In the genomic region with DNA sequence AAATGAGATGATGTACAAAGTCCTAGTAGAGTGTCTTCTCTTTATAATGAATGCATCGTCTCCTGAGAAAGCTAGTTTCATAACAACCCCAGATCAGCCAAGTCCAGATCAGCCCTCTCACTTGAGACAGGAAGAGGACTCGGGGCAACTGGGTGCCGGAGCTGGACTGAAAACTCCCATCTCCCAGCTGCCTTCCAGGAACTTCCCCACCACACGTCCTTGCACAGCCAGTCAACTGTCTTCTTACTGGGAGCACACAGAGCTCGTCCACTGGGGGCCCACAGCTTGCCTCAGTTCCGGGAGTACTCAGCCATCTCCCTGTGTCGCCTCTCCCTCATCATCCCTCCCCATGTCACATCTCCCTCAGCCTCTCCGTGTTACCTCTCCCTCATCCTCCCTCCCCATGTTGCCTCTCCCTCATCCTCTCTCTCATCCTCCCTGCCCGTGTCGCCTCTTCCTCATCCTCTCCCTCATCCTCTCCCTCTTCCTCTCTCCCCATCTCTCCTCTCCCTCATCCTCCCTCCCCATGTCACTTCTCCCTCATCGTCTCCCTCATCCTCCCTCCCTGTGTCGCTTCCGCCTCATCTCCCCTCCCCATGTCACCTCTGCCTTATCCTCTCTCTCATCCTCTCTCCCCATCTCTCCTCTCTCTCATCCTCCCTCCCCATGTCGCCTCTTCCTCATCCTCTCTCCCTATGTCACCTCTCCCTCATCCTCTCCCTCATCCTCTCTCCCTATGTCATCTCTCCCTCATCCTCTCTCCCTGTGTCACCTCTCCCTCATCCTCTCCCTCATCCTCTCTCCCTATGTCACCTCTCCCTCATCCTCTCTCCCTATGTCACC, we compare ENCODE assay signal across 35 cellular contexts. TPM values are rescaled to one million over a fixed set of nuclear protein-coding genes. Genes with fewer than 3 reads are reported as not detected.
A peak's percentile ranks its signal among the peaks of the same experiment; 100 is the strongest.
DNase-seq lines count a peak whose midpoint lies in the region; ATAC-seq, FAIRE-seq and TF ChIP-seq lines count a peak whose summit lies in the region.
"Had no signal": no experiment of that assay in that cellular context is flagged by ENCODE, and none has a peak within 500 bp of the region (broad histone marks: within the 10 kb centered on the region; RNA-seq: fewer than 3 reads in every experiment).

No MANE protein-coding gene starts in this region.

- H3K27me3 ChIP-seq in K562 (ENCODE audit: control insufficient read depth in 2 of 2, insufficient read depth in 2 of 2, low read length in 2 of 2), result peaks cover 22 to 27% of the 10 kb centered on the region in 2 experiments; a peak in 4 of 5 replicates
- no peaks in the 10 kb centered on the region for H3K27me3 ChIP-seq in upper lobe of right lung
- peaks cover 1% of the 10 kb centered on the region for H3K27me3 ChIP-seq in mammary epithelial cell (ENCODE audit: insufficient read depth, low read length)
- H3K27me3 ChIP-seq: thyroid gland had no signal

- H2AFZ ChIP-seq in K562 (ENCODE audit: low read depth, low read length), result no peak overlapping the region
- H2AFZ ChIP-seq in mammary epithelial cell (ENCODE audit: low read depth, low read length), result no peak overlapping the region

- DNase-seq in activated T-cell treated with anti-CD3 and anti-CD28 coated beads, Interleukin-2, amount 50 U/mL, for 72 hours, result no peak
- no peak for DNase-seq in activated T-cell treated with anti-CD3 and anti-CD28 coated beads, Interleukin-2, amount 50 U/mL, for 48 hours
- no peak for DNase-seq in K562 (ENCODE audit: extremely low read depth in 1 of 4, low spot score in 3 of 4)
- DNase-seq in upper lobe of right lung, result no peak
- no peak for DNase-seq in mammary epithelial cell
- DNase-seq in left cardiac atrium, result no peak
- DNase-seq: activated CD4-positive, alpha-beta T cell treated with anti-CD3 and anti-CD28 coated beads, Interleukin-2, amount 50 U/mL, for 4 hours; activated CD8-positive, alpha-beta memory T cell treated with anti-CD3 and anti-CD28 coated beads, Interleukin-2, amount 10 ng/mL, durations not matched to agents 7 days and 5 days; activated naive CD4-positive, alpha-beta T cell treated with Interleukin-2 at 50 U/mL for 16 hours; activated T-cell treated with anti-CD3 and anti-CD28 coated beads, Interleukin-2, amount 50 U/mL, for 4 hours; AML-193; caudate nucleus; CD8-positive, alpha-beta T cell; dermis blood vessel endothelial cell; endodermal cell; glutamatergic neuron; left ventricle myocardium inferior; naive B cell; NCI-H1092 treated with DMSO at 0.1 percent for 48 hours; NCI-H1694 treated with DMSO at 0.1 percent for 48 hours; NCI-H446; NCI-H748 treated with DMSO at 0.1 percent for 48 hours; nucleus accumbens; sigmoid colon; stimulated activated CD4-positive, alpha-beta T cell treated with anti-CD3 and anti-CD28 coated beads, Interleukin-12 subunit alpha, Interleukin-12 subunit beta, amount 100 ng/mL, for 4 hours; stimulated activated CD4-positive, alpha-beta T cell treated with anti-CD3 and anti-CD28 coated beads, Interleukin-2, amount 100 ng/mL, for 48 hours; T-helper 17 cell; thyroid gland had no signal

- no peak for TF ChIP-seq POLR2A in K562 (conservative IDR thresholded peaks at IDR 0.05)

- BruUV-seq in K562 (replicated peaks; lab: Mats Ljungman, UMichigan) (no TSS peak), mammary epithelial cell (replicated peaks; lab: Mats Ljungman, UMichigan) (no TSS peak)

- TF ChIP-seq EP300 in K562 (IDR thresholded peaks at IDR 0.05; ENCODE audit: low read length), result no peak

- in situ Hi-C loops in K562 (cut with MboI) (no loop called here), mammary epithelial cell (cut with MboI; ENCODE audit: low sequenced_read_pairs in 2 of 2) (no loop called here)

- intact Hi-C loops in K562 (cut with micrococcal nuclease), result no loop called here
- intact Hi-C loops in upper lobe of right lung (cut with DNase I), result no loop called here
- intact Hi-C loops in mammary epithelial cell (cut with micrococcal nuclease), result no loop called here
- intact Hi-C loops in left cardiac atrium (cut with DNase I), result no loop called here

- H3K27ac Mint-ChIP-seq in activated T-cell treated with anti-CD3 and anti-CD28 coated beads, Interleukin-2, amount 50 U/mL, for 72 hours, result peak overlapping the region; percentile 10
- H3K27ac Mint-ChIP-seq: activated CD8-positive, alpha-beta memory T cell treated with anti-CD3 and anti-CD28 coated beads, Interleukin-2, amount 10 ng/mL, durations not matched to agents 7 days and 5 days; CD8-positive, alpha-beta T cell; endodermal cell; T-helper 17 cell had no signal

- H3K9ac ChIP-seq in K562 (ENCODE audit: insufficient read depth in 1 of 2, low read depth in 2 of 2, low read length in 2 of 2) (0 out of 4 replicates have a peak overlapping the region, but pooled peaks of 1 of the 2 experiments have one; percentile 11), mammary epithelial cell (ENCODE audit: insufficient read depth, low read length) (no peak overlapping the region)

- H3K79me2 ChIP-seq in K562 (ENCODE audit: control insufficient read depth, insufficient read depth, low read length) (no peaks in the 10 kb centered on the region), mammary epithelial cell (ENCODE audit: insufficient read depth, low read length) (no peaks in the 10 kb centered on the region)

- H3K4me3 ChIP-seq in K562, result no peak overlapping the region
- H3K4me3 ChIP-seq in upper lobe of right lung, result no peak overlapping the region
- no peak overlapping the region for H3K4me3 ChIP-seq in mammary epithelial cell (replicated peaks in 1 of 3; ENCODE audit: insufficient read depth in 1 of 3, low read depth in 2 of 3, low read length in 3 of 3)
- H3K4me3 ChIP-seq: A549, left ventricle myocardium inferior, psoas muscle, sigmoid colon, thyroid gland had no signal

- H3K36me3 ChIP-seq in K562 (ENCODE audit: control insufficient read depth, insufficient read depth, low read length), result no peaks in the 10 kb centered on the region
- no peaks in the 10 kb centered on the region for H3K36me3 ChIP-seq in upper lobe of right lung
- no peaks in the 10 kb centered on the region for H3K36me3 ChIP-seq in mammary epithelial cell (ENCODE audit: insufficient read depth, low read length)
- H3K36me3 ChIP-seq: left ventricle myocardium inferior, sigmoid colon, thyroid gland had no signal

- H3K36me3 Mint-ChIP-seq in activated T-cell treated with anti-CD3 and anti-CD28 coated beads, Interleukin-2, amount 50 U/mL, for 72 hours (ENCODE audit: insufficient read depth in 2 of 2), result peaks cover 2 to 4% of the 10 kb centered on the region in 2 donors
- H3K36me3 Mint-ChIP-seq: activated CD8-positive, alpha-beta memory T cell treated with anti-CD3 and anti-CD28 coated beads, Interleukin-2, amount 10 ng/mL, durations not matched to agents 7 days and 5 days; CD8-positive, alpha-beta T cell had no signal

- no peaks in the 10 kb centered on the region for H3K4me1 Mint-ChIP-seq in activated T-cell treated with anti-CD3 and anti-CD28 coated beads, Interleukin-2, amount 50 U/mL, for 72 hours (ENCODE audit: low read depth)
- H3K4me1 Mint-ChIP-seq: activated CD8-positive, alpha-beta memory T cell treated with anti-CD3 and anti-CD28 coated beads, Interleukin-2, amount 10 ng/mL, durations not matched to agents 7 days and 5 days; T-helper 17 cell had no signal

- H3K4me2 ChIP-seq in K562 (ENCODE audit: insufficient read depth, low read length) (no peak overlapping the region), mammary epithelial cell (ENCODE audit: insufficient read depth, low read depth, low read length) (no peak overlapping the region)
- H3K4me2 ChIP-seq: A549 had no signal

- peaks cover 4% of the 10 kb centered on the region in 2 donors for H3K9me3 Mint-ChIP-seq in activated T-cell treated with anti-CD3 and anti-CD28 coated beads, Interleukin-2, amount 50 U/mL, for 72 hours
- H3K9me3 Mint-ChIP-seq: CD8-positive, alpha-beta T cell; endodermal cell had no signal

- no peak for TF ChIP-seq RAD21 in K562 (CRISPR knock-in tag; conservative IDR thresholded peaks at IDR 0.05 in 1 of 2, IDR thresholded peaks at IDR 0.05 in 1 of 2)

- no peak for FAIRE-seq in K562 (lab: Jason Lieb, UNC)
- FAIRE-seq: A549, islet of Langerhans, TTC549 had no signal

- dilution Hi-C loops in mammary epithelial cell (cut with HindIII; ENCODE audit: low sequenced_read_pairs), result no loop called here

- H3K27me3 Mint-ChIP-seq in activated T-cell treated with anti-CD3 and anti-CD28 coated beads, Interleukin-2, amount 50 U/mL, for 72 hours (ENCODE audit: low read depth), result peaks cover 39% of the 10 kb centered on the region

- H3K27ac ChIP-seq in K562 (ENCODE audit: extremely low read depth, low read depth, low read length) (no peak overlapping the region), upper lobe of right lung (no peak overlapping the region), mammary epithelial cell (ENCODE audit: insufficient read depth, low read depth, low read length) (no peak overlapping the region)
- H3K27ac ChIP-seq: A549, left ventricle myocardium inferior, psoas muscle, RWPE1, sigmoid colon, thyroid gland had no signal

- 4% methylated on average over 13 of the region's 14 CpGs for WGBS in K562 (ENCODE audit: insufficient coverage, low coverage, missing lambda C conversion rate)
- 71% methylated on average over 7 of the region's 14 CpGs for whole genome bisulfite sequencing in mammary epithelial cell (ENCODE audit: low coverage, missing lambda C conversion rate)

- no peaks in the 10 kb centered on the region for H4K20me1 ChIP-seq in K562 (replicated peaks; ENCODE audit: control insufficient read depth, insufficient read depth, low read length)
- no peaks in the 10 kb centered on the region for H4K20me1 ChIP-seq in mammary epithelial cell (ENCODE audit: insufficient read depth, low read length)

- ATAC-seq in activated T-cell treated with anti-CD3 and anti-CD28 coated beads, Interleukin-2, amount 50 U/mL, for 72 hours (replicated peaks in 1 of 2), result no peak
- peak; percentile 30; the same call in 2 of the 3 replicates for ATAC-seq in K562
- ATAC-seq in upper lobe of right lung, result peak; percentile 56
- no peak for ATAC-seq in left cardiac atrium
- ATAC-seq: activated CD4-positive, CD25-positive, alpha-beta regulatory T cell treated with anti-CD3 and anti-CD28 coated beads, Interleukin-2, amount 50 U/mL, for 24 hours; activated CD8-positive, alpha-beta memory T cell treated with anti-CD3 and anti-CD28 coated beads, Interleukin-2, amount 10 ng/mL, durations not matched to agents 7 days and 5 days; activated T-cell treated with anti-CD3 and anti-CD28 coated beads, Interleukin-2, amount 50 U/mL, for 4 hours; CD8-positive, alpha-beta T cell; psoas muscle; T-helper 17 cell had no signal

- POLR2A ChIA-PET in K562 (lab: Yijun Ruan, JAX), result no interaction called here

- no peak overlapping the region for H3K4me3 Mint-ChIP-seq in activated T-cell treated with anti-CD3 and anti-CD28 coated beads, Interleukin-2, amount 50 U/mL, for 72 hours
- H3K4me3 Mint-ChIP-seq: activated CD8-positive, alpha-beta memory T cell treated with anti-CD3 and anti-CD28 coated beads, Interleukin-2, amount 10 ng/mL, durations not matched to agents 7 days and 5 days; activated T-cell treated with anti-CD3 and anti-CD28 coated beads, Interleukin-2, amount 50 U/mL, for 4 hours; CD8-positive, alpha-beta T cell; endodermal cell; naive B cell; T-helper 17 cell had no signal

- TF ChIP-seq CTCF in K562 (IDR thresholded peaks at IDR 0.05 in 2 of 3, conservative IDR thresholded peaks at IDR 0.05 in 1 of 3; ENCODE audit: insufficient read depth in 2 of 3, low read depth in 1 of 3, low read length in 3 of 3), result no peak
- TF ChIP-seq CTCF in upper lobe of right lung (IDR thresholded peaks at IDR 0.05), result no peak
- no peak for TF ChIP-seq CTCF in mammary epithelial cell (conservative IDR thresholded peaks at IDR 0.05 in 1 of 2, IDR thresholded peaks at IDR 0.05 in 1 of 2; ENCODE audit: extremely low read depth in 1 of 2, insufficient read depth in 1 of 2, low read depth in 1 of 2, low read length in 2 of 2)

- H3K9me3 ChIP-seq in K562 (replicated peaks; ENCODE audit: control insufficient read depth, insufficient read depth, low read depth, low read length) (0 out of 2 replicates have a peak, but pooled peaks cover 2% of the 10 kb centered on the region), upper lobe of right lung (no peaks in the 10 kb centered on the region), mammary epithelial cell (replicated peaks; ENCODE audit: insufficient read depth, low read length) (no peaks in the 10 kb centered on the region)
- H3K9me3 ChIP-seq: left ventricle myocardium inferior, psoas muscle, sigmoid colon, thyroid gland had no signal

- H3K9me1 ChIP-seq in K562 (ENCODE audit: control insufficient read depth, insufficient read depth, low read length), result no peaks in the 10 kb centered on the region

- CTCF ChIA-PET in K562 (lab: Yijun Ruan, JAX; ENCODE audit: low intra/inter-chr PET ratio), result no interaction called here
- CTCF ChIA-PET in mammary epithelial cell (lab: Charles Lee; ENCODE audit: low non-redundant PET), result no interaction called here

- H3K4me1 ChIP-seq in K562 (replicated peaks in 1 of 2; ENCODE audit: control insufficient read depth in 2 of 2, insufficient read depth in 2 of 2, low read length in 2 of 2) (peaks cover 0 to 19% of the 10 kb centered on the region in 2 experiments; a peak in 2 of 5 replicates), upper lobe of right lung (peaks cover 20% of the 10 kb centered on the region), mammary epithelial cell (ENCODE audit: insufficient read depth, low read length) (no peaks in the 10 kb centered on the region)
- H3K4me1 ChIP-seq: A549, left ventricle myocardium inferior, psoas muscle, sigmoid colon had no signal

RNA-seq across cellular contexts. Expression of a gene that starts 22.4 kb away (rescaled TPM):
- total RNA-seq in activated T-cell treated with anti-CD3 and anti-CD28 coated beads, Interleukin-2, amount 50 U/mL, for 72 hours, result not detected
- not detected in 2 replicates for total RNA-seq in K562 (2011; cell fraction: chromatin; rRNA removed; ENCODE audit: low replicate concordance)
- not detected in 2 replicates for total RNA-seq in K562 (2011; cell fraction: nucleolus; rRNA removed)
- not detected in 2 replicates for total RNA-seq in K562 (2011; cell fraction: nucleoplasm; rRNA removed)
- total RNA-seq in K562 (2014; rRNA removed), result not detected in 2 replicates
- total RNA-seq in K562 (2014; rRNA removed; fragmentation: Illumina TruSeq; extraction: Trizol), result not detected in 2 replicates
- not detected in 2 replicates for total RNA-seq in K562 (2015; rRNA removed; fragmentation: Illumina TruSeq; extraction: Trizol)
- not detected in 2 replicates for total RNA-seq in K562 (2021)
- polyA plus RNA-seq in K562 (2011; rRNA removed), result not detected in 2 replicates
- polyA plus RNA-seq in K562 (2011; cell fraction: cytosol; rRNA removed), result not detected in 2 replicates
- not detected in 2 replicates for polyA plus RNA-seq in K562 (2011; cell fraction: nucleus; rRNA removed)
- polyA plus RNA-seq in K562 (2012), result not detected in 2 replicates
- not detected in 2 replicates for polyA plus RNA-seq in K562 (2014; fragmentation: Illumina TruSeq; extraction: Trizol)
- not detected for polyA plus RNA-seq in K562 (2014; fragmentation: Nextera tagmentation; extraction: Ambion mirVana)
- not detected in 2 replicates for polyA plus RNA-seq in K562 (2014; rRNA removed)
- polyA minus RNA-seq in K562 (2011; rRNA and poly(A)+ RNA removed), result not detected in 2 replicates
- not detected in 2 replicates for polyA minus RNA-seq in K562 (2011; cell fraction: cytosol; rRNA and poly(A)+ RNA removed)
- not detected in 2 replicates for polyA minus RNA-seq in K562 (2011; cell fraction: nucleus; rRNA and poly(A)+ RNA removed)
- total RNA-seq in upper lobe of right lung, result not detected
- not detected for total RNA-seq in mammary epithelial cell
- not detected for polyA plus RNA-seq in mammary epithelial cell
- not detected for polyA minus RNA-seq in mammary epithelial cell
- total RNA-seq in left cardiac atrium, result not detected
- total RNA-seq: activated CD8-positive, alpha-beta memory T cell treated with anti-CD3 and anti-CD28 coated beads, Interleukin-2, amount 10 ng/mL, durations not matched to agents 7 days and 5 days; activated T-cell treated with anti-CD3 and anti-CD28 coated beads, Interleukin-2, amount 50 U/mL, for 4 hours; CD8-positive, alpha-beta T cell; Daoy; dermis blood vessel endothelial cell; left ventricle myocardium inferior; psoas muscle; sigmoid colon; T-helper 17 cell had no signal
- polyA plus RNA-seq: A549, psoas muscle had no signal

RNA-seq across cellular contexts. Expression of a gene that starts 23.9 kb away (rescaled TPM):
- 1 to 10 TPM in 1 of 2 donors, under 1 TPM in 1; 0.58 to 2.5 TPM for total RNA-seq in activated T-cell treated with anti-CD3 and anti-CD28 coated beads, Interleukin-2, amount 50 U/mL, for 72 hours
- total RNA-seq in K562 (2011; cell fraction: chromatin; rRNA removed; ENCODE audit: low replicate concordance), result 7.6 and 13.1 TPM in 2 replicates
- 8.2 and 9.7 TPM in 2 replicates for total RNA-seq in K562 (2011; cell fraction: nucleolus; rRNA removed)
- 6.2 and 6.5 TPM in 2 replicates for total RNA-seq in K562 (2011; cell fraction: nucleoplasm; rRNA removed)
- total RNA-seq in K562 (2014; rRNA removed) (0.61 and 2.5 TPM in 2 replicates), K562 (2014; rRNA removed; fragmentation: Illumina TruSeq; extraction: Trizol) (0.18 and 0.29 TPM in 2 replicates), K562 (2015; rRNA removed; fragmentation: Illumina TruSeq; extraction: Trizol) (0.34 and 0.54 TPM in 2 replicates), K562 (2021) (1.6 and 1.8 TPM in 2 replicates), upper lobe of right lung (64.1 TPM), mammary epithelial cell (1 to 10 TPM in 1 of 2 donors, not detected in 1; 3.0 TPM), left cardiac atrium (1 to 10 TPM; 4.3 to 7.0 TPM)
- polyA plus RNA-seq in K562 (2011; rRNA removed) (0.22 and 0.29 TPM in 2 replicates), K562 (2014; fragmentation: Illumina TruSeq; extraction: Trizol) (0.39 and 0.53 TPM in 2 replicates), K562 (2014; fragmentation: Nextera tagmentation; extraction: Ambion mirVana) (under 1 TPM in 1 of 2 experiments, not detected in 1; 0.07 TPM), K562 (2014; rRNA removed) (0.71 and 1.7 TPM in 2 replicates), mammary epithelial cell (0.19 TPM)
- polyA plus RNA-seq in K562 (2011; cell fraction: cytosol; rRNA removed), result 0.63 and 1.3 TPM in 2 replicates
- 0.95 and 3.8 TPM in 2 replicates for polyA plus RNA-seq in K562 (2011; cell fraction: nucleus; rRNA removed)
- 1.7 and 2.6 TPM in 2 replicates for polyA plus RNA-seq in K562 (2012)
- polyA minus RNA-seq in K562 (2011; rRNA and poly(A)+ RNA removed), result 0.21 and 0.95 TPM in 2 replicates
- polyA minus RNA-seq in K562 (2011; cell fraction: cytosol; rRNA and poly(A)+ RNA removed), result 1.2 TPM in 2 replicates
- 1.7 and 3.2 TPM in 2 replicates for polyA minus RNA-seq in K562 (2011; cell fraction: nucleus; rRNA and poly(A)+ RNA removed)
- not detected for polyA minus RNA-seq in mammary epithelial cell

RNA-seq across cellular contexts. Expression of a gene that starts 49.5 kb away (rescaled TPM):
- 100 to 1,000 TPM; 124 to 126 TPM for total RNA-seq in activated T-cell treated with anti-CD3 and anti-CD28 coated beads, Interleukin-2, amount 50 U/mL, for 72 hours
- total RNA-seq in K562 (2011; cell fraction: chromatin; rRNA removed; ENCODE audit: low replicate concordance), result 38.0 and 39.5 TPM in 2 replicates
- 28.7 and 30.0 TPM in 2 replicates for total RNA-seq in K562 (2011; cell fraction: nucleolus; rRNA removed)
- total RNA-seq in K562 (2011; cell fraction: nucleoplasm; rRNA removed), result 37.9 and 48.6 TPM in 2 replicates
- total RNA-seq in K562 (2014; rRNA removed), result 30.8 and 40.8 TPM in 2 replicates
- total RNA-seq in K562 (2014; rRNA removed; fragmentation: Illumina TruSeq; extraction: Trizol), result 40.8 and 41.8 TPM in 2 replicates
- total RNA-seq in K562 (2015; rRNA removed; fragmentation: Illumina TruSeq; extraction: Trizol), result 40.2 and 41.8 TPM in 2 replicates
- total RNA-seq in K562 (2021), result 117 and 123 TPM in 2 replicates
- 55.5 and 99.8 TPM in 2 replicates for polyA plus RNA-seq in K562 (2011; rRNA removed)
- 70.8 and 74.0 TPM in 2 replicates for polyA plus RNA-seq in K562 (2011; cell fraction: cytosol; rRNA removed)
- polyA plus RNA-seq in K562 (2011; cell fraction: nucleus; rRNA removed), result 36.3 and 49.3 TPM in 2 replicates
- polyA plus RNA-seq in K562 (2012), result 80.2 and 92.9 TPM in 2 replicates
- polyA plus RNA-seq in K562 (2014; fragmentation: Illumina TruSeq; extraction: Trizol), result 76.8 and 82.1 TPM in 2 replicates
- 10 to 100 TPM; 35.9 to 38.0 TPM for polyA plus RNA-seq in K562 (2014; fragmentation: Nextera tagmentation; extraction: Ambion mirVana)
- 39.1 and 47.7 TPM in 2 replicates for polyA plus RNA-seq in K562 (2014; rRNA removed)
- 86.0 and 117 TPM in 2 replicates for polyA minus RNA-seq in K562 (2011; rRNA and poly(A)+ RNA removed)
- polyA minus RNA-seq in K562 (2011; cell fraction: cytosol; rRNA and poly(A)+ RNA removed), result 67.3 and 99.9 TPM in 2 replicates
- polyA minus RNA-seq in K562 (2011; cell fraction: nucleus; rRNA and poly(A)+ RNA removed), result 11.7 and 18.8 TPM in 2 replicates
- 79.9 TPM for total RNA-seq in upper lobe of right lung
- 10 to 100 TPM; 47.5 to 71.3 TPM for total RNA-seq in mammary epithelial cell
- 64.9 TPM for polyA plus RNA-seq in mammary epithelial cell
- 93.3 TPM for polyA minus RNA-seq in mammary epithelial cell
- total RNA-seq in left cardiac atrium, result 10 to 100 TPM; 43.5 to 49.5 TPM

RNA-seq across cellular contexts. Expression of a gene that starts 54.7 kb away (rescaled TPM):
- total RNA-seq in activated T-cell treated with anti-CD3 and anti-CD28 coated beads, Interleukin-2, amount 50 U/mL, for 72 hours, result 10 to 100 TPM in 1 of 2 donors, 1 to 10 TPM in 1; 4.7 to 10.2 TPM
- 16.5 and 48.0 TPM in 2 replicates for total RNA-seq in K562 (2011; cell fraction: chromatin; rRNA removed; ENCODE audit: low replicate concordance)
- total RNA-seq in K562 (2011; cell fraction: nucleolus; rRNA removed), result 47.9 and 50.5 TPM in 2 replicates
- 29.9 and 34.5 TPM in 2 replicates for total RNA-seq in K562 (2011; cell fraction: nucleoplasm; rRNA removed)
- total RNA-seq in K562 (2014; rRNA removed) (21.0 and 25.8 TPM in 2 replicates), K562 (2014; rRNA removed; fragmentation: Illumina TruSeq; extraction: Trizol) (11.9 and 12.8 TPM in 2 replicates), K562 (2015; rRNA removed; fragmentation: Illumina TruSeq; extraction: Trizol) (15.8 and 17.4 TPM in 2 replicates), K562 (2021) (26.3 and 30.8 TPM in 2 replicates), upper lobe of right lung (55.5 TPM), mammary epithelial cell (10 to 100 TPM; 26.6 to 35.8 TPM), left cardiac atrium (10 to 100 TPM; 17.3 to 21.7 TPM)
- polyA plus RNA-seq in K562 (2011; rRNA removed) (15.0 and 16.5 TPM in 2 replicates), K562 (2014; fragmentation: Illumina TruSeq; extraction: Trizol) (21.6 and 25.2 TPM in 2 replicates), K562 (2014; fragmentation: Nextera tagmentation; extraction: Ambion mirVana) (1 to 10 TPM; 4.0 to 4.9 TPM), K562 (2014; rRNA removed) (27.9 and 31.3 TPM in 2 replicates), mammary epithelial cell (26.5 TPM)
- polyA plus RNA-seq in K562 (2011; cell fraction: cytosol; rRNA removed), result 16.0 and 38.6 TPM in 2 replicates
- polyA plus RNA-seq in K562 (2011; cell fraction: nucleus; rRNA removed), result 19.6 and 33.1 TPM in 2 replicates
- polyA plus RNA-seq in K562 (2012), result 26.4 and 40.7 TPM in 2 replicates
- polyA minus RNA-seq in K562 (2011; rRNA and poly(A)+ RNA removed), result 7.6 and 10.9 TPM in 2 replicates
- 16.5 and 26.0 TPM in 2 replicates for polyA minus RNA-seq in K562 (2011; cell fraction: cytosol; rRNA and poly(A)+ RNA removed)
- 15.5 and 21.2 TPM in 2 replicates for polyA minus RNA-seq in K562 (2011; cell fraction: nucleus; rRNA and poly(A)+ RNA removed)
- 59.4 TPM for polyA minus RNA-seq in mammary epithelial cell

Comparison
In these comparisons a context has a peak if more than half of its experiments do, and no peak if none do; other contexts are left out.
1. ATAC-seq: peak in K562 (single experiment) and upper lobe of right lung (single experiment); none in activated T-cell treated with anti-CD3 and anti-CD28 coated beads, Interleukin-2, amount 50 U/mL, for 72 hours (0 of 2) and left cardiac atrium (0 of 2).